ENCODE assay signal across 8 cellular contexts in genomic region chr9:69120380-69121154, GRCh38. TPM values are rescaled to one million over a fixed set of nuclear protein-coding genes. Genes with fewer than 3 reads are reported as not detected.
DNase-seq lines count a peak whose midpoint lies in the region; ATAC-seq and TF ChIP-seq lines count a peak whose summit lies in the region.

No MANE protein-coding gene starts in this region.

- ATAC-seq in Right ventricle myocardium superior (ENCODE audit: poor library complexity) (peak; percentile 42), HG03565 (IDR thresholded peaks at IDR 0.05; ENCODE audit: unreplicated experiment) (no peak), HG03457 (IDR thresholded peaks at IDR 0.05; ENCODE audit: unreplicated experiment) (no peak)

- H3K4me1 ChIP-seq in ovary (ENCODE audit: insufficient read depth), result peaks cover 2% of the 10 kb centered on the region

- H3K36me3 ChIP-seq in ovary, result no peaks in the 10 kb centered on the region

- peak overlapping the region; percentile 70 for H3K4me3 ChIP-seq in ovary

- DNase-seq in Daoy (ENCODE audit: low read depth) (peak; percentile 41), HuH-7.5 (ENCODE audit: low spot score) (peak; percentile 96), Right ventricle myocardium superior (no peak), ovary (peak; percentile 39 to 55 (median 52))
- DNase-seq in activated CD4-positive, alpha-beta T cell treated with anti-CD3 and anti-CD28 coated beads, Interleukin-2, amount 10 ng/mL, durations not matched to agents 7 days and 5 days, result no peak
- no peak for DNase-seq in stimulated activated CD4-positive, alpha-beta T cell treated with anti-CD3 and anti-CD28 coated beads, Interleukin-12 subunit alpha, Interleukin-12 subunit beta, amount 100 ng/mL, for 4 hours

- H3K4me1 Mint-ChIP-seq in activated CD4-positive, alpha-beta T cell treated with anti-CD3 and anti-CD28 coated beads, Interleukin-2, amount 10 ng/mL, durations not matched to agents 7 days and 5 days, result peaks cover 19% of the 10 kb centered on the region

- H3K9me3 Mint-ChIP-seq in activated CD4-positive, alpha-beta T cell treated with anti-CD3 and anti-CD28 coated beads, Interleukin-2, amount 10 ng/mL, durations not matched to agents 7 days and 5 days, result no peaks in the 10 kb centered on the region

- TF ChIP-seq POLR2A in ovary (IDR thresholded peaks at IDR 0.05), result no peak

- H3K27me3 Mint-ChIP-seq in activated CD4-positive, alpha-beta T cell treated with anti-CD3 and anti-CD28 coated beads, Interleukin-2, amount 10 ng/mL, durations not matched to agents 7 days and 5 days, result no peaks in the 10 kb centered on the region

- H3K9me3 ChIP-seq in ovary, result no peaks in the 10 kb centered on the region

- 48 to 55% (median 55%) methylated on average over 26 to 27 of the region's 27 CpGs for WGBS in ovary, 3 donors

- no peaks in the 10 kb centered on the region for H3K36me3 Mint-ChIP-seq in activated CD4-positive, alpha-beta T cell treated with anti-CD3 and anti-CD28 coated beads, Interleukin-2, amount 10 ng/mL, durations not matched to agents 7 days and 5 days (ENCODE audit: low read depth)

- POLR2A ChIA-PET in activated CD4-positive, alpha-beta T cell treated with anti-CD3 and anti-CD28 coated beads, Interleukin-2, amount 10 ng/mL, durations not matched to agents 7 days and 5 days (lab: Charles Lee), result no interaction called here

- peak overlapping the region; percentile 54 for H3K27ac Mint-ChIP-seq in activated CD4-positive, alpha-beta T cell treated with anti-CD3 and anti-CD28 coated beads, Interleukin-2, amount 10 ng/mL, durations not matched to agents 7 days and 5 days

- CTCF ChIA-PET in activated CD4-positive, alpha-beta T cell treated with anti-CD3 and anti-CD28 coated beads, Interleukin-2, amount 10 ng/mL, durations not matched to agents 7 days and 5 days (lab: Charles Lee), result interaction anchor here (1.2 to 1.6 kb wide), 3 partner anchors 10 to 58 kb away, joined by 3 read pairs; no protein-coding TSS in a partner anchor

- no peak for TF ChIP-seq EP300 in ovary (IDR thresholded peaks at IDR 0.05)

- intact Hi-C loops in Right ventricle myocardium superior (cut with DNase I) (loop anchor here (5.0 kb wide), 2 partner anchors 68 to 72 kb away; no protein-coding TSS in a partner anchor), ovary (cut with DNase I) (loop anchor here in 1 of 4 donors (10.0 kb wide), 1 partner anchor 74 kb away; no protein-coding TSS in a partner anchor)

- peak overlapping the region in 1 of 2 donors; percentile 64 for H3K27ac ChIP-seq in ovary

- peak overlapping the region; percentile 75 for H3K4me3 Mint-ChIP-seq in activated CD4-positive, alpha-beta T cell treated with anti-CD3 and anti-CD28 coated beads, Interleukin-2, amount 10 ng/mL, durations not matched to agents 7 days and 5 days

- TF ChIP-seq CTCF in ovary (IDR thresholded peaks at IDR 0.05), result no peak

- no peaks in the 10 kb centered on the region for H3K27me3 ChIP-seq in ovary

RNA-seq across cellular contexts. Expression of gene TJP2, which starts 53.5 kb away (rescaled TPM):
- total RNA-seq in Daoy (2014; rRNA removed; shearing (Covaris generic)), result 60.8 and 69.8 TPM in 2 replicates
- total RNA-seq in activated CD4-positive, alpha-beta T cell treated with anti-CD3 and anti-CD28 coated beads, Interleukin-2, amount 10 ng/mL, durations not matched to agents 7 days and 5 days, result 10 to 100 TPM; 21.4 to 24.5 TPM
- 116 TPM for total RNA-seq in Right ventricle myocardium superior
- 100 to 1,000 TPM in 3 of 7 donors, 10 to 100 TPM in 4; 40.5 to 143 (median 71.7) TPM for total RNA-seq in ovary
- polyA plus RNA-seq in ovary, result 10 to 100 TPM; 47.7 to 51.3 TPM

Comparison
In these comparisons a context has a peak if more than half of its experiments do, and no peak if none do; other contexts are left out.
1. DNase-seq: peak in Daoy (single experiment), HuH-7.5 (single experiment) and ovary (5 of 5); none in activated CD4-positive, alpha-beta T cell treated with anti-CD3 and anti-CD28 coated beads, Interleukin-2, amount 10 ng/mL, durations not matched to agents 7 days and 5 days (single experiment), Right ventricle myocardium superior (single experiment) and stimulated activated CD4-positive, alpha-beta T cell treated with anti-CD3 and anti-CD28 coated beads, Interleukin-12 subunit alpha, Interleukin-12 subunit beta, amount 100 ng/mL, for 4 hours (single experiment).